1 cellular context compared by ENCODE assay signal in genomic region chr17:54172654-54173316, GRCh38.
TF ChIP-seq lines count a peak whose summit lies in the region.

No MANE protein-coding gene starts in this region.

TF ChIP-seq in H1, 55 proteins besides CTCF, POLR2A, EP300 and RAD21:
- peak; percentile 68 for TF ChIP-seq CHD7 (IDR thresholded peaks at IDR 0.05; ENCODE audit: insufficient replicate concordance, low read length)
- TF ChIP-seq YY1 (IDR thresholded peaks at IDR 0.05; ENCODE audit: low read depth, low read length): peak; percentile 50; the same call in 1 of the 2 replicates
- no peak for TF ChIP-seq RBBP5 (IDR thresholded peaks at IDR 0.05; ENCODE audit: borderline replicate concordance, low read depth, low read length)
